9 cellular contexts compared by ENCODE assay signal in genomic region chr10:74227697-74228424, GRCh38.
A peak's percentile ranks its signal among the peaks of the same experiment; 100 is the strongest.
DNase-seq lines count a peak whose midpoint lies in the region; ATAC-seq and TF ChIP-seq lines count a peak whose summit lies in the region.
"Had no signal": no experiment of that assay in that cellular context is flagged by ENCODE, and none has a peak within 500 bp of the region (broad histone marks: within the 10 kb centered on the region; RNA-seq: fewer than 3 reads in every experiment).

No MANE protein-coding gene starts in this region.

- H3K27me3 ChIP-seq in tibial nerve: no peaks in the 10 kb centered on the region

- ATAC-seq in activated B cell treated with CpG ODN at 0.5 μM for 24 hours (ENCODE audit: low read depth): peak; percentile 61
- no peak for ATAC-seq in HG03135 (IDR thresholded peaks at IDR 0.05; ENCODE audit: unreplicated experiment)
- no peak for ATAC-seq in GM18502 (IDR thresholded peaks at IDR 0.05; ENCODE audit: poor library complexity, unreplicated experiment)

- DNase-seq in activated effector memory CD4-positive, alpha-beta T cell treated with Interleukin-2 at 50 U/mL for 16 hours: peak; percentile 9
- no peak for DNase-seq in activated effector memory CD4-positive, alpha-beta T cell treated with anti-CD3 and anti-CD28 coated beads, Interleukin-2, amount 50 U/mL, for 16 hours
- DNase-seq in activated B cell treated with CpG ODN at 0.5 μM for 24 hours: no peak
- DNase-seq in foreskin melanocyte: peak; percentile 24
- DNase-seq in tibial nerve (ENCODE audit: low spot score in 2 of 2): no peak
- DNase-seq in NCI-H2029 (lab: John Stamatoyannopoulos, UW): no peak

- peak overlapping the region; percentile 61 for H3K4me3 Mint-ChIP-seq in activated B cell treated with CpG ODN at 0.5 μM for 24 hours

- POLR2A ChIA-PET in activated B cell treated with CpG ODN at 0.5 μM for 24 hours (lab: Charles Lee): interaction anchor here (0.8 to 1.6 kb wide), 3 partner anchors 52 to 77 kb away, joined by 3 to 4 read pairs (median 3); partner anchors contain the start of genes ADK and AP3M1

- TF ChIP-seq EP300 in tibial nerve (IDR thresholded peaks at IDR 0.05): peak in 1 of 2 donors; percentile 20

- peaks cover 10% of the 10 kb centered on the region for H3K36me3 Mint-ChIP-seq in activated B cell treated with CpG ODN at 0.5 μM for 24 hours (ENCODE audit: low read depth)

- no peaks in the 10 kb centered on the region for H3K9me3 Mint-ChIP-seq in activated B cell treated with CpG ODN at 0.5 μM for 24 hours

- intact Hi-C loops in activated B cell treated with CpG ODN at 0.5 μM for 24 hours (cut with micrococcal nuclease): loop anchor here (5.0 kb wide), 1 partner anchor 36 kb away; no protein-coding TSS in a partner anchor

- H3K27ac Mint-ChIP-seq in activated B cell treated with CpG ODN at 0.5 μM for 24 hours: peak overlapping the region; percentile 63

- WGBS in tibial nerve, 2 donors: 65 to 66% methylated on average over 3 of the region's 3 CpGs

- CTCF ChIA-PET in activated B cell treated with CpG ODN at 0.5 μM for 24 hours (lab: Charles Lee): interaction anchor here (1.1 kb wide), 1 partner anchor 16 kb away, joined by 3 read pairs; no protein-coding TSS in a partner anchor

- H3K4me3 ChIP-seq in tibial nerve: no peak overlapping the region

- no peaks in the 10 kb centered on the region for H3K9me3 ChIP-seq in tibial nerve

- H3K4me1 ChIP-seq in tibial nerve: peaks cover 0 to 11% (median 0%) of the 10 kb centered on the region in 4 donors

- H3K4me1 Mint-ChIP-seq in activated B cell treated with CpG ODN at 0.5 μM for 24 hours: peaks cover 23% of the 10 kb centered on the region

- peaks cover 0 to 3% (median 0%) of the 10 kb centered on the region in 3 donors for H3K36me3 ChIP-seq in tibial nerve

- H3K27me3 Mint-ChIP-seq in activated B cell treated with CpG ODN at 0.5 μM for 24 hours: no peaks in the 10 kb centered on the region

- TF ChIP-seq CTCF in activated B cell treated with CpG ODN at 0.5 μM for 24 hours (IDR thresholded peaks at IDR 0.05): no peak
- TF ChIP-seq CTCF in tibial nerve (IDR thresholded peaks at IDR 0.05): no peak

- peak overlapping the region in 3 of 4 donors; percentile 13 to 75 (median 53) for H3K27ac ChIP-seq in tibial nerve
- H3K27ac ChIP-seq: C4-2B had no signal

- no peak for TF ChIP-seq POLR2A in tibial nerve (IDR thresholded peaks at IDR 0.05)

Comparison
In these comparisons a context has a peak if more than half of its experiments do, and no peak if none do; other contexts are left out.
1. DNase-seq: peak in activated effector memory CD4-positive, alpha-beta T cell treated with Interleukin-2 at 50 U/mL for 16 hours (single experiment) and foreskin melanocyte (single experiment); none in activated effector memory CD4-positive, alpha-beta T cell treated with anti-CD3 and anti-CD28 coated beads, Interleukin-2, amount 50 U/mL, for 16 hours (single experiment), activated B cell treated with CpG ODN at 0.5 μM for 24 hours (single experiment), tibial nerve (0 of 2) and NCI-H2029 (single experiment).